Comparison of ENCODE assay signal across 21 cellular contexts in the genomic region with DNA sequence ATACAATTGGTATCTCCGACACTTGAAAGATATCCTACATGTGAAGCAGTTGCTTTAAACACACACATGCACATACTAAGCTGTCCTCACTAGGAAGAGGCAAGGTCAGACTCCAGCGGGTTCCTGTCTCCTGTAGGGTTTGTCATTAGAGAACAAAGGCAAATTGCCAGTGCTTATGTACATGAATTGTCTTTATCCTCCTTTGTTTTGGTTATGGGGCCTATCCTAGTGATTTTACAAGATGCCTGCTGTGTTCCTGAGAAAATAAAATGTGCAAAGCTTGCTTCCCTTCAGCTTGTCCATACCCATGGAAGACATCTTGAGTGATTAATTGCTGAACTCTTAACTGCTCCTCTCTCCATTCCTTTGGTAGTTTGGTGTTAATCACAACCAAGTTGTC.
A peak's percentile ranks its signal among the peaks of the same experiment; 100 is the strongest.
DNase-seq lines count a peak whose midpoint lies in the region; ATAC-seq and TF ChIP-seq lines count a peak whose summit lies in the region.
"Had no signal": no experiment of that assay in that cellular context is flagged by ENCODE, and none has a peak within 500 bp of the region (broad histone marks: within the 10 kb centered on the region; RNA-seq: fewer than 3 reads in every experiment).

No MANE protein-coding gene starts in this region.

- no peak overlapping the region for H3K4me2 ChIP-seq in DND-41 (ENCODE audit: insufficient read depth, low read length)
- H3K4me2 ChIP-seq in Karpas-422 (ENCODE audit: low read depth, low read length, poor library complexity, severe bottlenecking), result no peak overlapping the region

- no peak for DNase-seq in DND-41
- DNase-seq in Karpas-422, result no peak
- DNase-seq in retina, result peak; percentile 8
- DNase-seq in stimulated activated naive B cell treated with anti-CD40 and anti-IgM and Interleukin-4, amounts not matched to agents 10 μg/mL and 1 μg/mL and 100 μg/mL, for 72 hours, result no peak
- no peak for DNase-seq in epidermal melanocyte (ENCODE audit: insufficient read length, low spot score)
- DNase-seq in DMS153 treated with DMSO at 0.1 percent for 48 hours (lab: John Stamatoyannopoulos, UW; ENCODE audit: unreplicated experiment), result no peak
- DNase-seq: activated naive CD4-positive, alpha-beta T cell; activated T-cell treated with anti-CD3 and anti-CD28 coated beads, Interleukin-2, amount 50 U/mL, for 4 hours; Caco-2; effector CD8-positive, alpha-beta T cell; esophagus squamous epithelium; NCI-H2029 treated with DMSO at 0.1 percent for 48 hours; NCI-H446 treated with DMSO at 0.1 percent for 48 hours had no signal

- peak overlapping the region; percentile 91 for H3K27ac ChIP-seq in DND-41 (ENCODE audit: low read length)
- H3K27ac ChIP-seq in Karpas-422 (ENCODE audit: low read length), result peak overlapping the region; percentile 60
- H3K27ac ChIP-seq in angular gyrus (ENCODE audit: low read depth, low read length), result peak overlapping the region; percentile 63
- H3K27ac ChIP-seq: ascending aorta, esophagus squamous epithelium, gastroesophageal sphincter, thoracic aorta had no signal

- H3K27me3 Mint-ChIP-seq in stimulated activated naive B cell treated with anti-CD40 and anti-IgM and Interleukin-4, amounts not matched to agents 10 μg/mL and 1 μg/mL and 100 μg/mL, for 72 hours, result no peaks in the 10 kb centered on the region
- H3K27me3 Mint-ChIP-seq: progenitor cell of endocrine pancreas had no signal

- H3K27me3 ChIP-seq in DND-41 (ENCODE audit: insufficient read depth, low read length, poor library complexity), result no peaks in the 10 kb centered on the region
- no peaks in the 10 kb centered on the region for H3K27me3 ChIP-seq in Karpas-422 (ENCODE audit: low read length)
- H3K27me3 ChIP-seq: ascending aorta, esophagus squamous epithelium, gastroesophageal sphincter had no signal

- ATAC-seq in DND-41 (ENCODE audit: insufficient read depth, low read depth), result peak; percentile 58
- ATAC-seq in stimulated activated naive B cell treated with anti-CD40 and anti-IgM and Interleukin-4, amounts not matched to agents 10 μg/mL and 1 μg/mL and 100 μg/mL, for 72 hours (replicated peaks), result no peak
- ATAC-seq: activated CD4-positive, CD25-positive, alpha-beta regulatory T cell treated with anti-CD3 and anti-CD28 coated beads, Interleukin-2, amount 50 U/mL, for 24 hours; activated T-cell treated with anti-CD3 and anti-CD28 coated beads, Interleukin-2, amount 50 U/mL, for 4 hours; gastroesophageal sphincter had no signal

- H3K9me3 ChIP-seq in DND-41 (ENCODE audit: insufficient read depth, low read length, severe bottlenecking), result no peaks in the 10 kb centered on the region
- no peaks in the 10 kb centered on the region for H3K9me3 ChIP-seq in Karpas-422 (ENCODE audit: low read length)
- H3K9me3 ChIP-seq: ascending aorta, Caco-2, esophagus squamous epithelium, gastroesophageal sphincter, HAP-1, thoracic aorta had no signal

- H3K4me3 ChIP-seq in DND-41 (ENCODE audit: low read depth in 1 of 2, low read length in 2 of 2) (no peak overlapping the region), Karpas-422 (ENCODE audit: low read length) (no peak overlapping the region)
- H3K4me3 ChIP-seq: ascending aorta, esophagus squamous epithelium, gastroesophageal sphincter, HAP-1, thoracic aorta had no signal

- H3K36me3 ChIP-seq in DND-41 (ENCODE audit: insufficient read depth, low read length) (no peaks in the 10 kb centered on the region), Karpas-422 (ENCODE audit: insufficient read depth, low read length) (no peaks in the 10 kb centered on the region)
- H3K36me3 ChIP-seq: ascending aorta, esophagus squamous epithelium, gastroesophageal sphincter, HAP-1, thoracic aorta had no signal

- no peaks in the 10 kb centered on the region for H3K36me3 Mint-ChIP-seq in stimulated activated naive B cell treated with anti-CD40 and anti-IgM and Interleukin-4, amounts not matched to agents 10 μg/mL and 1 μg/mL and 100 μg/mL, for 72 hours

- H3K79me2 ChIP-seq in DND-41 (ENCODE audit: insufficient read depth, low read length) (no peaks in the 10 kb centered on the region), Karpas-422 (ENCODE audit: low read length) (no peaks in the 10 kb centered on the region)

- peak overlapping the region; percentile 44 for H3K9ac ChIP-seq in DND-41 (ENCODE audit: low read depth, low read length)
- no peak overlapping the region for H3K9ac ChIP-seq in Karpas-422 (ENCODE audit: low read length)

- no peak overlapping the region for H3K4me3 Mint-ChIP-seq in stimulated activated naive B cell treated with anti-CD40 and anti-IgM and Interleukin-4, amounts not matched to agents 10 μg/mL and 1 μg/mL and 100 μg/mL, for 72 hours
- H3K4me3 Mint-ChIP-seq: activated T-cell treated with anti-CD3 and anti-CD28 coated beads, Interleukin-2, amount 50 U/mL, for 4 hours; nephron had no signal

- no peaks in the 10 kb centered on the region for H3K9me3 Mint-ChIP-seq in stimulated activated naive B cell treated with anti-CD40 and anti-IgM and Interleukin-4, amounts not matched to agents 10 μg/mL and 1 μg/mL and 100 μg/mL, for 72 hours
- H3K9me3 Mint-ChIP-seq: activated T-cell treated with anti-CD3 and anti-CD28 coated beads, Interleukin-2, amount 50 U/mL, for 4 hours had no signal

- no peak for TF ChIP-seq CTCF in DND-41 (IDR thresholded peaks at IDR 0.05; ENCODE audit: borderline replicate concordance, extremely low read depth, low read length, poor library complexity, severe bottlenecking)

- H3K9me2 ChIP-seq in Karpas-422 (replicated peaks; ENCODE audit: insufficient read depth, low read length), result no peaks in the 10 kb centered on the region

- no peak overlapping the region for H3K27ac Mint-ChIP-seq in stimulated activated naive B cell treated with anti-CD40 and anti-IgM and Interleukin-4, amounts not matched to agents 10 μg/mL and 1 μg/mL and 100 μg/mL, for 72 hours
- H3K27ac Mint-ChIP-seq: progenitor cell of endocrine pancreas had no signal

- H4K20me1 ChIP-seq in DND-41 (ENCODE audit: insufficient read depth, low read length) (no peaks in the 10 kb centered on the region), Karpas-422 (ENCODE audit: insufficient read depth, low read depth, low read length) (no peaks in the 10 kb centered on the region)

- H3K4me1 ChIP-seq in DND-41 (ENCODE audit: insufficient read depth, low read length), result peaks cover 65% of the 10 kb centered on the region
- peaks cover 25% of the 10 kb centered on the region for H3K4me1 ChIP-seq in Karpas-422 (ENCODE audit: low read length)
- H3K4me1 ChIP-seq: ascending aorta, Caco-2, esophagus squamous epithelium, gastroesophageal sphincter had no signal

- H3K4me1 Mint-ChIP-seq in stimulated activated naive B cell treated with anti-CD40 and anti-IgM and Interleukin-4, amounts not matched to agents 10 μg/mL and 1 μg/mL and 100 μg/mL, for 72 hours, result peaks cover 12 to 20% of the 10 kb centered on the region in 2 donors
- H3K4me1 Mint-ChIP-seq: nephron had no signal

- peak overlapping the region; percentile 78 for H2AFZ ChIP-seq in DND-41 (ENCODE audit: low read depth, low read length)
- peak overlapping the region; percentile 89 for H2AFZ ChIP-seq in Karpas-422 (ENCODE audit: low read length)
